In genomic region chr3:33921608-33922007, GRCh38 we compare ENCODE assay signal across 24 cellular contexts.
"Had no signal": no experiment of that assay in that cellular context is flagged by ENCODE, and none has a peak within 500 bp of the region (broad histone marks: within the 10 kb centered on the region; RNA-seq: fewer than 3 reads in every experiment).

No MANE protein-coding gene starts in this region.

- H3K4me1 ChIP-seq: body of pancreas, gastrocnemius medialis, right atrium auricular region, tibial nerve had no signal

- H3K4me3 Mint-ChIP-seq: activated CD4-positive, alpha-beta T cell treated with anti-CD3 and anti-CD28 coated beads for 36 hours; activated CD8-positive, alpha-beta memory T cell treated with anti-CD3 and anti-CD28 coated beads, Interleukin-2, amount 10 ng/mL, durations not matched to agents 7 days and 5 days; activated CD8-positive, alpha-beta T cell treated with anti-CD3 and anti-CD28 coated beads, Interleukin-2, amount 10 ng/mL, durations not matched to agents 7 days and 5 days; activated naive CD4-positive, alpha-beta T cell treated with anti-CD3 and anti-CD28 coated beads, Interleukin-2, amount 50 U/mL, for 24 hours; natural killer cell treated with Interleukin-12 subunit alpha and Interleukin-12 subunit beta and Interleukin-15 and Interleukin-18, amount 100 ng/mL, for 72 hours; T-helper 17 cell had no signal

- ATAC-seq: activated CD4-positive, alpha-beta T cell treated with anti-CD3 and anti-CD28 coated beads for 36 hours; activated CD8-positive, alpha-beta memory T cell treated with anti-CD3 and anti-CD28 coated beads, Interleukin-2, amount 10 ng/mL, durations not matched to agents 7 days and 5 days; activated CD8-positive, alpha-beta T cell treated with anti-CD3 and anti-CD28 coated beads, Interleukin-2, amount 10 ng/mL, durations not matched to agents 7 days and 5 days; body of pancreas; gastrocnemius medialis; mucosa of descending colon; natural killer cell treated with Interleukin-12 subunit alpha and Interleukin-12 subunit beta and Interleukin-15 and Interleukin-18, amount 100 ng/mL, for 72 hours; T-helper 17 cell had no signal

- H3K27me3 Mint-ChIP-seq: activated CD4-positive, alpha-beta T cell treated with anti-CD3 and anti-CD28 coated beads for 36 hours had no signal

- H3K9me3 Mint-ChIP-seq: activated naive CD4-positive, alpha-beta T cell treated with anti-CD3 and anti-CD28 coated beads, Interleukin-2, amount 50 U/mL, for 24 hours; activated T-helper 2 cell treated with anti-CD3 and anti-CD28 coated beads, Interferon-gamma antibody, Interleukin-2, Interleukin-4, amounts not matched to agents 10 μg/mL and 5 μg/mL and 100 μg/mL, durations not matched to agents 14 hours and 24 hours and 36 hours; natural killer cell treated with Interleukin-12 subunit alpha and Interleukin-12 subunit beta and Interleukin-15 and Interleukin-18, amount 100 ng/mL, for 72 hours had no signal

- H3K9me3 ChIP-seq: body of pancreas, gastrocnemius medialis, mucosa of descending colon, right atrium auricular region, SK-N-SH, tibial nerve had no signal

- H3K27me3 ChIP-seq: body of pancreas, gastrocnemius medialis, hepatocyte, right atrium auricular region, tibial nerve had no signal

- H3K36me3 Mint-ChIP-seq: activated CD8-positive, alpha-beta memory T cell treated with anti-CD3 and anti-CD28 coated beads, Interleukin-2, amount 10 ng/mL, durations not matched to agents 7 days and 5 days; activated naive CD4-positive, alpha-beta T cell treated with anti-CD3 and anti-CD28 coated beads, Interleukin-2, amount 50 U/mL, for 24 hours; natural killer cell treated with Interleukin-12 subunit alpha and Interleukin-12 subunit beta and Interleukin-15 and Interleukin-18, amount 100 ng/mL, for 72 hours had no signal

- DNase-seq: activated CD4-positive, alpha-beta T cell treated with anti-CD3 and anti-CD28 coated beads for 36 hours; activated CD4-positive, CD25-positive, alpha-beta regulatory T cell; activated CD8-positive, alpha-beta memory T cell treated with anti-CD3 and anti-CD28 coated beads, Interleukin-2, amount 10 ng/mL, durations not matched to agents 7 days and 5 days; activated CD8-positive, alpha-beta T cell treated with anti-CD3 and anti-CD28 coated beads, Interleukin-2, amount 10 ng/mL, durations not matched to agents 7 days and 5 days; activated T-cell treated with anti-CD3 and anti-CD28 coated beads, Interleukin-2, amount 50 U/mL, for 48 hours; anterior cingulate cortex; body of pancreas; cortex of kidney; gastrocnemius medialis; glutamatergic neuron; kidney; mesenchymal stem cell; mucosa of descending colon; SK-N-SH; stimulated activated naive CD4-positive, alpha-beta T cell treated with Interleukin-2 at 50 U/mL for 16 hours; SW 1271; T-helper 17 cell; T1000 had no signal

- H3K9ac ChIP-seq: SK-N-SH had no signal

- H3K27ac Mint-ChIP-seq: activated CD4-positive, alpha-beta T cell treated with anti-CD3 and anti-CD28 coated beads for 36 hours; activated CD8-positive, alpha-beta memory T cell treated with anti-CD3 and anti-CD28 coated beads, Interleukin-2, amount 10 ng/mL, durations not matched to agents 7 days and 5 days; activated CD8-positive, alpha-beta T cell treated with anti-CD3 and anti-CD28 coated beads, Interleukin-2, amount 10 ng/mL, durations not matched to agents 7 days and 5 days; activated naive CD4-positive, alpha-beta T cell treated with anti-CD3 and anti-CD28 coated beads, Interleukin-2, amount 50 U/mL, for 24 hours; activated T-helper 2 cell treated with anti-CD3 and anti-CD28 coated beads, Interferon-gamma antibody, Interleukin-2, Interleukin-4, amounts not matched to agents 10 μg/mL and 5 μg/mL and 100 μg/mL, durations not matched to agents 14 hours and 24 hours and 36 hours; natural killer cell treated with Interleukin-12 subunit alpha and Interleukin-12 subunit beta and Interleukin-15 and Interleukin-18, amount 100 ng/mL, for 72 hours; T-helper 17 cell had no signal

- H3K4me1 Mint-ChIP-seq: activated CD4-positive, alpha-beta T cell treated with anti-CD3 and anti-CD28 coated beads for 36 hours; activated CD8-positive, alpha-beta memory T cell treated with anti-CD3 and anti-CD28 coated beads, Interleukin-2, amount 10 ng/mL, durations not matched to agents 7 days and 5 days; activated naive CD4-positive, alpha-beta T cell treated with anti-CD3 and anti-CD28 coated beads, Interleukin-2, amount 50 U/mL, for 24 hours; T-helper 17 cell had no signal

- H3K36me3 ChIP-seq: gastrocnemius medialis, right atrium auricular region, tibial nerve had no signal

- H3K27ac ChIP-seq: body of pancreas, gastrocnemius medialis, hepatocyte, right atrium auricular region, tibial nerve had no signal

- H3K4me3 ChIP-seq: body of pancreas, gastrocnemius medialis, hepatocyte, mucosa of descending colon, right atrium auricular region, tibial nerve had no signal
